Comparison of ENCODE assay signal across 1 cellular context in genomic region chr17:48804936-48805411, GRCh38.
TF ChIP-seq lines count a peak whose summit lies in the region.

No MANE protein-coding gene starts in this region.

TF ChIP-seq in H1, 55 proteins besides CTCF, POLR2A, EP300 and RAD21:
- TF ChIP-seq HDAC2 (IDR thresholded peaks at IDR 0.05; ENCODE audit: borderline replicate concordance in 1 of 2, low read depth in 2 of 2, low read length in 2 of 2): no peak
- peak; percentile 43; the same call in 1 of the 2 replicates for TF ChIP-seq YY1 (IDR thresholded peaks at IDR 0.05; ENCODE audit: low read depth, low read length)
- TF ChIP-seq E2F6 (IDR thresholded peaks at IDR 0.05): no peak
- no peak for TF ChIP-seq KDM4A (IDR thresholded peaks at IDR 0.05; ENCODE audit: low read depth, low read length, severe bottlenecking)
- no peak for TF ChIP-seq PHF8 (conservative IDR thresholded peaks at IDR 0.05; ENCODE audit: low read depth, low read length)
- TF ChIP-seq SIRT6 (IDR thresholded peaks at IDR 0.05; ENCODE audit: low read length): no peak
- TF ChIP-seq CHD1 (IDR thresholded peaks at IDR 0.05; ENCODE audit: low read depth, low read length): no peak
- TF ChIP-seq CHD2 (IDR thresholded peaks at IDR 0.05; ENCODE audit: low read length): no peak
- TF ChIP-seq MAX (IDR thresholded peaks at IDR 0.05): peak; percentile 6; the same call in 1 of the 2 replicates
- TF ChIP-seq SP1 (IDR thresholded peaks at IDR 0.05; ENCODE audit: low read depth, low read length): 0 out of 2 replicates have a peak, but pooled peaks have one; percentile 8
- no peak for TF ChIP-seq BRCA1 (IDR thresholded peaks at IDR 0.05; ENCODE audit: low read depth, low read length)
- TF ChIP-seq MAFK (IDR thresholded peaks at IDR 0.05; ENCODE audit: low read depth, low read length): no peak
- TF ChIP-seq POU5F1 (IDR thresholded peaks at IDR 0.05; ENCODE audit: low read depth, low read length): no peak
- no peak for TF ChIP-seq CEBPB (IDR thresholded peaks at IDR 0.05; ENCODE audit: low read depth, low read length)
- TF ChIP-seq BCL11A (IDR thresholded peaks at IDR 0.05; ENCODE audit: low read depth in 2 of 2, low read length in 2 of 2): no peak
- TF ChIP-seq TBP (IDR thresholded peaks at IDR 0.05; ENCODE audit: low read depth, low read length): no peak
- TF ChIP-seq, protein P1, sequence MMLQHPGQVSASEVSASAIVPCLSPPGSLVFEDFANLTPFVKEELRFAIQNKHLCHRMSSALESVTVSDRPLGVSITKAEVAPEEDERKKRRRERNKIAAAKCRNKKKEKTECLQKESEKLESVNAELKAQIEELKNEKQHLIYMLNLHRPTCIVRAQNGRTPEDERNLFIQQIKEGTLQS (IDR thresholded peaks at IDR 0.05; ENCODE audit: insufficient read depth, low read depth, low read length): 0 out of 2 replicates have a peak, but pooled peaks have one; percentile 13
- peak; percentile 11; the same call in 1 of the 2 replicates for TF ChIP-seq SP4 (IDR thresholded peaks at IDR 0.05; ENCODE audit: low read length)
- TF ChIP-seq SRF (IDR thresholded peaks at IDR 0.05; ENCODE audit: low read depth, low read length): no peak
- no peak for TF ChIP-seq SIX5 (IDR thresholded peaks at IDR 0.05; ENCODE audit: low read depth, low read length)
- no peak for TF ChIP-seq EZH2 (IDR thresholded peaks at IDR 0.05; ENCODE audit: low read depth, low read length, severe bottlenecking)
- TF ChIP-seq TAF1 (IDR thresholded peaks at IDR 0.05; ENCODE audit: low read depth, low read length): 0 out of 2 replicates have a peak, but pooled peaks have one; percentile 22
- 0 out of 2 replicates have a peak, but pooled peaks have one; percentile 23 for TF ChIP-seq TCF12 (IDR thresholded peaks at IDR 0.05; ENCODE audit: low read depth, low read length)
- no peak for TF ChIP-seq BACH1 (IDR thresholded peaks at IDR 0.05; ENCODE audit: low read length)
- peak; percentile 72; the same call in 1 of the 2 replicates for TF ChIP-seq TEAD4 (IDR thresholded peaks at IDR 0.05; ENCODE audit: low read depth, low read length)
- no peak for TF ChIP-seq POLR2AphosphoS5 (IDR thresholded peaks at IDR 0.05; ENCODE audit: low read depth, low read length)
- TF ChIP-seq SAP30 (IDR thresholded peaks at IDR 0.05; ENCODE audit: insufficient read depth, insufficient replicate concordance, low read length): no peak
- no peak for TF ChIP-seq SUZ12 (IDR thresholded peaks at IDR 0.05; ENCODE audit: low read length)
- no peak for TF ChIP-seq JUN (IDR thresholded peaks at IDR 0.05; ENCODE audit: low read depth, low read length)
- no peak for TF ChIP-seq NRF1 (IDR thresholded peaks at IDR 0.05; ENCODE audit: low read depth, low read length)
- TF ChIP-seq NANOG (IDR thresholded peaks at IDR 0.05; ENCODE audit: insufficient read depth, low read depth, low read length, poor library complexity, severe bottlenecking): no peak
- no peak for TF ChIP-seq RNF2 (IDR thresholded peaks at IDR 0.05; ENCODE audit: borderline replicate concordance, low read depth, low read length, missing control alignments, poor library complexity, severe bottlenecking)
- TF ChIP-seq CBX5 (IDR thresholded peaks at IDR 0.05; ENCODE audit: low read depth, low read length): no peak
- no peak for TF ChIP-seq RFX5 (IDR thresholded peaks at IDR 0.05; ENCODE audit: borderline replicate concordance, low read depth, low read length)
- TF ChIP-seq CBX8 (IDR thresholded peaks at IDR 0.05; ENCODE audit: borderline replicate concordance, low read depth, low read length): no peak
- TF ChIP-seq GABPA (IDR thresholded peaks at IDR 0.05; ENCODE audit: borderline replicate concordance, insufficient read depth, low read length): no peak
- no peak for TF ChIP-seq ZNF274 (IDR thresholded peaks at IDR 0.05; ENCODE audit: borderline replicate concordance, extremely low read depth, low read length)
- no peak for TF ChIP-seq ASH2L (IDR thresholded peaks at IDR 0.05; ENCODE audit: low read length)
- TF ChIP-seq KDM1A (IDR thresholded peaks at IDR 0.05; ENCODE audit: borderline replicate concordance, low read length): no peak
- TF ChIP-seq, protein P2, sequence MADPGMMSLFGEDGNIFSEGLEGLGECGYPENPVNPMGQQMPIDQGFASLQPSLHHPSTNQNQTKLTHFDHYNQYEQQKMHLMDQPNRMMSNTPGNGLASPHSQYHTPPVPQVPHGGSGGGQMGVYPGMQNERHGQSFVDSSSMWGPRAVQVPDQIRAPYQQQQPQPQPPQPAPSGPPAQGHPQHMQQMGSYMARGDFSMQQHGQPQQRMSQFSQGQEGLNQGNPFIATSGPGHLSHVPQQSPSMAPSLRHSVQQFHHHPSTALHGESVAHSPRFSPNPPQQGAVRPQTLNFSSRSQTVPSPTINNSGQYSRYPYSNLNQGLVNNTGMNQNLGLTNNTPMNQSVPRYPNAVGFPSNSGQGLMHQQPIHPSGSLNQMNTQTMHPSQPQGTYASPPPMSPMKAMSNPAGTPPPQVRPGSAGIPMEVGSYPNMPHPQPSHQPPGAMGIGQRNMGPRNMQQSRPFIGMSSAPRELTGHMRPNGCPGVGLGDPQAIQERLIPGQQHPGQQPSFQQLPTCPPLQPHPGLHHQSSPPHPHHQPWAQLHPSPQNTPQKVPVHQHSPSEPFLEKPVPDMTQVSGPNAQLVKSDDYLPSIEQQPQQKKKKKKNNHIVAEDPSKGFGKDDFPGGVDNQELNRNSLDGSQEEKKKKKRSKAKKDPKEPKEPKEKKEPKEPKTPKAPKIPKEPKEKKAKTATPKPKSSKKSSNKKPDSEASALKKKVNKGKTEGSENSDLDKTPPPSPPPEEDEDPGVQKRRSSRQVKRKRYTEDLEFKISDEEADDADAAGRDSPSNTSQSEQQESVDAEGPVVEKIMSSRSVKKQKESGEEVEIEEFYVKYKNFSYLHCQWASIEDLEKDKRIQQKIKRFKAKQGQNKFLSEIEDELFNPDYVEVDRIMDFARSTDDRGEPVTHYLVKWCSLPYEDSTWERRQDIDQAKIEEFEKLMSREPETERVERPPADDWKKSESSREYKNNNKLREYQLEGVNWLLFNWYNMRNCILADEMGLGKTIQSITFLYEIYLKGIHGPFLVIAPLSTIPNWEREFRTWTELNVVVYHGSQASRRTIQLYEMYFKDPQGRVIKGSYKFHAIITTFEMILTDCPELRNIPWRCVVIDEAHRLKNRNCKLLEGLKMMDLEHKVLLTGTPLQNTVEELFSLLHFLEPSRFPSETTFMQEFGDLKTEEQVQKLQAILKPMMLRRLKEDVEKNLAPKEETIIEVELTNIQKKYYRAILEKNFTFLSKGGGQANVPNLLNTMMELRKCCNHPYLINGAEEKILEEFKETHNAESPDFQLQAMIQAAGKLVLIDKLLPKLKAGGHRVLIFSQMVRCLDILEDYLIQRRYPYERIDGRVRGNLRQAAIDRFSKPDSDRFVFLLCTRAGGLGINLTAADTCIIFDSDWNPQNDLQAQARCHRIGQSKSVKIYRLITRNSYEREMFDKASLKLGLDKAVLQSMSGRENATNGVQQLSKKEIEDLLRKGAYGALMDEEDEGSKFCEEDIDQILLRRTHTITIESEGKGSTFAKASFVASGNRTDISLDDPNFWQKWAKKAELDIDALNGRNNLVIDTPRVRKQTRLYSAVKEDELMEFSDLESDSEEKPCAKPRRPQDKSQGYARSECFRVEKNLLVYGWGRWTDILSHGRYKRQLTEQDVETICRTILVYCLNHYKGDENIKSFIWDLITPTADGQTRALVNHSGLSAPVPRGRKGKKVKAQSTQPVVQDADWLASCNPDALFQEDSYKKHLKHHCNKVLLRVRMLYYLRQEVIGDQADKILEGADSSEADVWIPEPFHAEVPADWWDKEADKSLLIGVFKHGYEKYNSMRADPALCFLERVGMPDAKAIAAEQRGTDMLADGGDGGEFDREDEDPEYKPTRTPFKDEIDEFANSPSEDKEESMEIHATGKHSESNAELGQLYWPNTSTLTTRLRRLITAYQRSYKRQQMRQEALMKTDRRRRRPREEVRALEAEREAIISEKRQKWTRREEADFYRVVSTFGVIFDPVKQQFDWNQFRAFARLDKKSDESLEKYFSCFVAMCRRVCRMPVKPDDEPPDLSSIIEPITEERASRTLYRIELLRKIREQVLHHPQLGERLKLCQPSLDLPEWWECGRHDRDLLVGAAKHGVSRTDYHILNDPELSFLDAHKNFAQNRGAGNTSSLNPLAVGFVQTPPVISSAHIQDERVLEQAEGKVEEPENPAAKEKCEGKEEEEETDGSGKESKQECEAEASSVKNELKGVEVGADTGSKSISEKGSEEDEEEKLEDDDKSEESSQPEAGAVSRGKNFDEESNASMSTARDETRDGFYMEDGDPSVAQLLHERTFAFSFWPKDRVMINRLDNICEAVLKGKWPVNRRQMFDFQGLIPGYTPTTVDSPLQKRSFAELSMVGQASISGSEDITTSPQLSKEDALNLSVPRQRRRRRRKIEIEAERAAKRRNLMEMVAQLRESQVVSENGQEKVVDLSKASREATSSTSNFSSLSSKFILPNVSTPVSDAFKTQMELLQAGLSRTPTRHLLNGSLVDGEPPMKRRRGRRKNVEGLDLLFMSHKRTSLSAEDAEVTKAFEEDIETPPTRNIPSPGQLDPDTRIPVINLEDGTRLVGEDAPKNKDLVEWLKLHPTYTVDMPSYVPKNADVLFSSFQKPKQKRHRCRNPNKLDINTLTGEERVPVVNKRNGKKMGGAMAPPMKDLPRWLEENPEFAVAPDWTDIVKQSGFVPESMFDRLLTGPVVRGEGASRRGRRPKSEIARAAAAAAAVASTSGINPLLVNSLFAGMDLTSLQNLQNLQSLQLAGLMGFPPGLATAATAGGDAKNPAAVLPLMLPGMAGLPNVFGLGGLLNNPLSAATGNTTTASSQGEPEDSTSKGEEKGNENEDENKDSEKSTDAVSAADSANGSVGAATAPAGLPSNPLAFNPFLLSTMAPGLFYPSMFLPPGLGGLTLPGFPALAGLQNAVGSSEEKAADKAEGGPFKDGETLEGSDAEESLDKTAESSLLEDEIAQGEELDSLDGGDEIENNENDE (IDR thresholded peaks at IDR 0.05; ENCODE audit: insufficient replicate concordance, low read length): no peak
- TF ChIP-seq JUND (IDR thresholded peaks at IDR 0.05; ENCODE audit: low read length): no peak
